Comparison of ENCODE assay signal across 1 cellular context in genomic region chr15:78907577-78907976, GRCh38.
TF ChIP-seq lines count a peak whose summit lies in the region.

No MANE protein-coding gene starts in this region.

TF ChIP-seq in GM23338, 12 proteins besides CTCF, POLR2A, EP300 and RAD21 (continued from another document):
- TF ChIP-seq REST (IDR thresholded peaks at IDR 0.05; ENCODE audit: unreplicated experiment), result no peak
- no peak for TF ChIP-seq EZH2 (IDR thresholded peaks at IDR 0.05; ENCODE audit: low read depth, unreplicated experiment)
- no peak for TF ChIP-seq STAT1 (IDR thresholded peaks at IDR 0.05; ENCODE audit: unreplicated experiment)
TF ChIP-seq in GM23338: peak in this region for 2.
